1 cellular context compared by ENCODE assay signal in genomic region chr5:36740259-36740898, GRCh38.
TF ChIP-seq lines count a peak whose summit lies in the region.

No MANE protein-coding gene starts in this region.

TF ChIP-seq in K562, 482 proteins besides CTCF, POLR2A, EP300 and RAD21 (continued from another document and continues in another):
- no peak for TF ChIP-seq ARID4B (CRISPR knock-in tag; IDR thresholded peaks at IDR 0.05)
- no peak for TF ChIP-seq ZNF780A (CRISPR knock-in tag; IDR thresholded peaks at IDR 0.05)
- TF ChIP-seq CREM (IDR thresholded peaks at IDR 0.05; ENCODE audit: low read depth) = peak; percentile 59
- TF ChIP-seq BRD9 (IDR thresholded peaks at IDR 0.05; ENCODE audit: low read depth, partially characterized antibody) = no peak
- TF ChIP-seq ZNF41 (CRISPR knock-in tag; conservative IDR thresholded peaks at IDR 0.05) = 0 out of 2 replicates have a peak, but pooled peaks have one; percentile 35
- no peak for TF ChIP-seq KDM4B (IDR thresholded peaks at IDR 0.05; ENCODE audit: borderline replicate concordance in 2 of 2, low read depth in 1 of 2)
- no peak for TF ChIP-seq NRF1 (conservative IDR thresholded peaks at IDR 0.05 in 1 of 2, IDR thresholded peaks at IDR 0.05 in 1 of 2)
- no peak for TF ChIP-seq ETS2 (tag; IDR thresholded peaks at IDR 0.05; ENCODE audit: borderline replicate concordance, poor library complexity, severe bottlenecking)
- TF ChIP-seq LEF1 (IDR thresholded peaks at IDR 0.05) = no peak
- TF ChIP-seq TAF7 (tag; IDR thresholded peaks at IDR 0.05) = no peak
- no peak for TF ChIP-seq ZFPM2 (CRISPR knock-in tag; IDR thresholded peaks at IDR 0.05)
- TF ChIP-seq MLX (CRISPR knock-in tag; conservative IDR thresholded peaks at IDR 0.05) = 0 out of 4 replicates have a peak, but pooled peaks of 1 of the 2 experiments have one; percentile 50
- no peak for TF ChIP-seq C11orf30 (IDR thresholded peaks at IDR 0.05; ENCODE audit: low read depth)
- TF ChIP-seq ZBTB49 (CRISPR knock-in tag; IDR thresholded peaks at IDR 0.05; ENCODE audit: borderline replicate concordance) = no peak
- TF ChIP-seq U2AF2 (optimal IDR thresholded peaks at IDR 0.05; ENCODE audit: low read depth, low read length) = no peak
- no peak for TF ChIP-seq CREB5 (CRISPR knock-in tag; IDR thresholded peaks at IDR 0.05)
- TF ChIP-seq ZBTB11 (CRISPR knock-in tag; IDR thresholded peaks at IDR 0.05) = peak in 1 of 3 experiments; percentile 71; a peak in 1 of 6 replicates
- no peak for TF ChIP-seq ZBTB12 (CRISPR knock-in tag; IDR thresholded peaks at IDR 0.05)
- no peak for TF ChIP-seq MTA3 (IDR thresholded peaks at IDR 0.05; ENCODE audit: borderline replicate concordance)
- TF ChIP-seq ELK3 (CRISPR knock-in tag; IDR thresholded peaks at IDR 0.05) = no peak
- TF ChIP-seq L3MBTL2 (IDR thresholded peaks at IDR 0.05) = 0 out of 2 replicates have a peak, but pooled peaks have one; percentile 4
- no peak for TF ChIP-seq U2AF1 (optimal IDR thresholded peaks at IDR 0.05; ENCODE audit: low read depth, low read length)
- TF ChIP-seq USF1 (CRISPR knock-in tag; IDR thresholded peaks at IDR 0.05) = no peak
- peak; percentile 87 for TF ChIP-seq HMBOX1 (IDR thresholded peaks at IDR 0.05)
- no peak for TF ChIP-seq CHD1 (IDR thresholded peaks at IDR 0.05; ENCODE audit: low read length)
- TF ChIP-seq GTF3C2 (IDR thresholded peaks at IDR 0.05; ENCODE audit: borderline replicate concordance, extremely low read depth, insufficient read length) = no peak
- no peak for TF ChIP-seq KLF10 (CRISPR knock-in tag; IDR thresholded peaks at IDR 0.05)
- TF ChIP-seq TOE1 (IDR thresholded peaks at IDR 0.05; ENCODE audit: borderline replicate concordance) = peak; percentile 19; the same call in 1 of the 2 replicates
- TF ChIP-seq TOE1 (CRISPR knock-in tag; IDR thresholded peaks at IDR 0.05; ENCODE audit: borderline replicate concordance, low read depth) = no peak
- TF ChIP-seq POLR2G (IDR thresholded peaks at IDR 0.05; ENCODE audit: low read depth, low read length) = no peak
- no peak for TF ChIP-seq ZNF232 (CRISPR knock-in tag; IDR thresholded peaks at IDR 0.05)
- 0 out of 2 replicates have a peak, but pooled peaks have one; percentile 4 for TF ChIP-seq ATF3 (IDR thresholded peaks at IDR 0.05)
- no peak for TF ChIP-seq ATF3 (CRISPR knock-in tag; conservative IDR thresholded peaks at IDR 0.05)
- TF ChIP-seq FOXA1 (IDR thresholded peaks at IDR 0.05; ENCODE audit: borderline replicate concordance) = no peak
- no peak for TF ChIP-seq ID3 (CRISPR knock-in tag; IDR thresholded peaks at IDR 0.05)
- no peak for TF ChIP-seq ID3 (tag; IDR thresholded peaks at IDR 0.05)
